Comparison of ENCODE assay signal across 15 cellular contexts in genomic region chr2:108491848-108492247, GRCh38.
"Had no signal": no experiment of that assay in that cellular context is flagged by ENCODE, and none has a peak within 500 bp of the region (broad histone marks: within the 10 kb centered on the region; RNA-seq: fewer than 3 reads in every experiment).

No MANE protein-coding gene starts in this region.

- H3K27ac Mint-ChIP-seq: natural killer cell; T-helper 2 cell treated with Interferon-gamma antibody and Interleukin-4, amounts not matched to agents 5 μg/mL and 100 μg/mL, for 36 hours had no signal

- H3K27me3 ChIP-seq: esophagus muscularis mucosa, right lobe of liver had no signal

- H3K27me3 Mint-ChIP-seq: type B pancreatic cell had no signal

- H3K4me3 ChIP-seq: esophagus muscularis mucosa, lung, prostate gland, right lobe of liver had no signal

- H3K9me3 ChIP-seq: esophagus muscularis mucosa, prostate gland, right lobe of liver had no signal

- DNase-seq: activated gamma-delta T cell; activated T-cell treated with anti-CD3 and anti-CD28 coated beads for 4 hours; cerebellar nuclear complex; immature natural killer cell; left cardiac atrium; natural killer cell; right lobe of liver; SHP77; stimulated activated CD4-positive, alpha-beta T cell treated with anti-CD3 and anti-CD28 coated beads, Interleukin-12 subunit alpha, Interleukin-12 subunit beta, amount 100 ng/mL, for 4 hours; stimulated activated naive CD4-positive, alpha-beta T cell treated with Interleukin-2 at 50 U/mL for 16 hours had no signal

- H3K9me3 Mint-ChIP-seq: immature natural killer cell; natural killer cell; T-helper 2 cell treated with Interferon-gamma antibody and Interleukin-4, amounts not matched to agents 5 μg/mL and 100 μg/mL, for 36 hours; type B pancreatic cell had no signal

- H3K4me1 ChIP-seq: esophagus muscularis mucosa, prostate gland had no signal

- H3K27ac ChIP-seq: esophagus muscularis mucosa, prostate gland, right lobe of liver had no signal

- H3K4me3 Mint-ChIP-seq: immature natural killer cell; natural killer cell; T-helper 2 cell treated with Interferon-gamma antibody and Interleukin-4, amounts not matched to agents 5 μg/mL and 100 μg/mL, for 36 hours; type B pancreatic cell had no signal

- H3K4me1 Mint-ChIP-seq: immature natural killer cell, natural killer cell had no signal
